Comparison of ENCODE assay signal across 9 cellular contexts in the genomic region with DNA sequence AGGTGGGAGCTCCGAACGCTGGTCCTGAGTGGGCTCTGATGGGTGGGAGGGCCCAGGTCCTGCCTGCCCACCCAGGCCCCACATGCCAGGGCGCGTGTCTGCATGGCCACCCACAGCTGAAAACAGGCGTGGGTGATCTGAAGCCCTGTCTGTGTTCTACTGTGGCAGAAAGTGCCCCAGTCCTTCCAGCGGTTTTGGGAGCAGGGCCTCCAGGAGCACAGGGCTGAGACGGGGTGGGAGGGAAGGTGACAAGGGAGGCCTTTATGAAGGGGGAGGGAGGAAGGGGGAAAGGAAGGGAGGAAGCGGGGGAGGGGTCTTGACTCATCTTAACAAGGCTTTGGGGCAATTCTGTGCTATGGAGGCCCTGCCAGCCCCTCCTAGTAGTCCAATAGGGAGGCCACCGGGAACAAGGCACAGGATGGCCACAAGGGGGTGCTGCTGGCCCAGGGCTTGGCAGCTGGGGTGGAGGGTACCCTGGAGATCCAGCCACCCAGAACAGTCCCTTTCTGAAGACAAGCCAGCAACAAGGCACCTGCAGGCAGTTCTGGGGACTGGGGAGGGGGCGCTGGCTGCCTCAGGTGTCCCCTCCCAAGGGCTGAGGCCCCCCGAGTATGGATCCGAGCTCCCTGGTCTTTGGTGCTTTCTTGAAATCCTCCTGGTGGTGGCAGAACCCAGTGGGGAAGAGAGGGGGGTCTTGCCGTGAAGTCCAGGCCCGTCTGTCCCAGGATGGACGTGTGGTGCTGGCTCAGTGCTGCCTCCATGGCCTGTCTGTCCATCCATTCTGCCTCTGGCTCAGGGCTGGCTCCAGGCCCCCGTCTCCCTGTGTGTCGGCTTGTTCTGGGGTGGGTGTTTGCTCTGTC. TPM values are rescaled to one million over a fixed set of nuclear protein-coding genes. Genes with fewer than 3 reads are reported as not detected.
DNase-seq lines count a peak whose midpoint lies in the region; ATAC-seq and FAIRE-seq lines count a peak whose summit lies in the region.
"Had no signal": no experiment of that assay in that cellular context is flagged by ENCODE, and none has a peak within 500 bp of the region (broad histone marks: within the 10 kb centered on the region; RNA-seq: fewer than 3 reads in every experiment).

No MANE protein-coding gene starts in this region.

- peaks cover 22% of the 10 kb centered on the region for H3K27me3 Mint-ChIP-seq in activated naive CD4-positive, alpha-beta T cell treated with anti-CD3 and anti-CD28 coated beads, Interleukin-2, amount 10 ng/mL, durations not matched to agents 7 days and 5 days
- H3K27me3 Mint-ChIP-seq: dendritic cell treated with granulocyte-macrophage colony-stimulating factor and Interleukin-4, amounts not matched to agents 40 ng/mL and 50 ng/mL, for 4 days had no signal

- intact Hi-C loops in Right ventricle myocardium inferior (cut with DNase I) (loop anchor here (2.0 to 5.0 kb wide), 3 partner anchors 27 to 210 kb away; no protein-coding TSS in a partner anchor), posterior vena cava (cut with DNase I) (loop anchor here (2.0 to 5.0 kb wide), 4 partner anchors 49 to 211 kb away; no protein-coding TSS in a partner anchor)

- no peak for FAIRE-seq in urothelium cell line (lab: Jason Lieb, UNC)

- H3K36me3 Mint-ChIP-seq in activated naive CD4-positive, alpha-beta T cell treated with anti-CD3 and anti-CD28 coated beads, Interleukin-2, amount 10 ng/mL, durations not matched to agents 7 days and 5 days = no peaks in the 10 kb centered on the region

- peaks cover 6% of the 10 kb centered on the region for H3K4me1 Mint-ChIP-seq in activated naive CD4-positive, alpha-beta T cell treated with anti-CD3 and anti-CD28 coated beads, Interleukin-2, amount 10 ng/mL, durations not matched to agents 7 days and 5 days

- ATAC-seq in Right ventricle myocardium inferior (peak; percentile 65), HG03095 (IDR thresholded peaks at IDR 0.05; ENCODE audit: unreplicated experiment) (no peak)

- no peak overlapping the region for H3K4me3 Mint-ChIP-seq in activated naive CD4-positive, alpha-beta T cell treated with anti-CD3 and anti-CD28 coated beads, Interleukin-2, amount 10 ng/mL, durations not matched to agents 7 days and 5 days
- H3K4me3 Mint-ChIP-seq: dendritic cell treated with granulocyte-macrophage colony-stimulating factor and Interleukin-4, amounts not matched to agents 40 ng/mL and 50 ng/mL, for 4 days had no signal

- no peaks in the 10 kb centered on the region for H3K9me3 Mint-ChIP-seq in activated naive CD4-positive, alpha-beta T cell treated with anti-CD3 and anti-CD28 coated beads, Interleukin-2, amount 10 ng/mL, durations not matched to agents 7 days and 5 days
- H3K9me3 Mint-ChIP-seq: dendritic cell treated with granulocyte-macrophage colony-stimulating factor and Interleukin-4, amounts not matched to agents 40 ng/mL and 50 ng/mL, for 4 days had no signal

- CTCF ChIA-PET in activated naive CD4-positive, alpha-beta T cell treated with anti-CD3 and anti-CD28 coated beads, Interleukin-2, amount 10 ng/mL, durations not matched to agents 7 days and 5 days (lab: Charles Lee) = interaction anchor here (0.7 to 10.4 kb wide), 33 partner anchors 9 to 414 kb away, joined by 3 to 261 read pairs (median 4); partner anchors contain the start of genes BEST1 and RAB3IL1

- H3K27ac Mint-ChIP-seq in activated naive CD4-positive, alpha-beta T cell treated with anti-CD3 and anti-CD28 coated beads, Interleukin-2, amount 10 ng/mL, durations not matched to agents 7 days and 5 days = no peak overlapping the region
- H3K27ac Mint-ChIP-seq: dendritic cell treated with granulocyte-macrophage colony-stimulating factor and Interleukin-4, amounts not matched to agents 40 ng/mL and 50 ng/mL, for 4 days had no signal

- DNase-seq in EH (ENCODE audit: low read depth) = peak; percentile 70
- peak; percentile 53 for DNase-seq in M059J (ENCODE audit: low read depth)
- peak; percentile 34 for DNase-seq in SKM-1 (lab: John Stamatoyannopoulos, UW; ENCODE audit: unreplicated experiment)
- DNase-seq in activated naive CD4-positive, alpha-beta T cell treated with anti-CD3 and anti-CD28 coated beads, Interleukin-2, amount 10 ng/mL, durations not matched to agents 7 days and 5 days = peak; percentile 85
- DNase-seq in Right ventricle myocardium inferior (ENCODE audit: missing footprints) = peak; percentile 82
- DNase-seq in posterior vena cava (ENCODE audit: low spot score) = peak; percentile 91
- DNase-seq in urothelium cell line (ENCODE audit: low spot score) = peak; percentile 81

RNA-seq across cellular contexts. Expression of gene FADS3, which starts 6.3 kb away (rescaled TPM):
- 82.9 and 102 TPM in 2 replicates for total RNA-seq in M059J (2014; rRNA removed; shearing (Covaris generic))
- 113 TPM for total RNA-seq in Right ventricle myocardium inferior
- 100 to 1,000 TPM in 1 of 2 donors, 10 to 100 TPM in 1; 83.0 to 106 TPM for total RNA-seq in posterior vena cava

RNA-seq across cellular contexts. Expression of gene RAB3IL1, which starts 19.7 kb away (rescaled TPM):
- 0.12 and 1.4 TPM in 2 replicates for total RNA-seq in M059J (2014; rRNA removed; shearing (Covaris generic))
- total RNA-seq in Right ventricle myocardium inferior = 14.0 TPM
- 10 to 100 TPM; 26.7 to 31.5 TPM for total RNA-seq in posterior vena cava

RNA-seq across cellular contexts. Expression of gene BEST1, which starts 52.5 kb away (rescaled TPM):
- 0.05 and 0.96 TPM in 2 replicates for total RNA-seq in M059J (2014; rRNA removed; shearing (Covaris generic))
- total RNA-seq in Right ventricle myocardium inferior (1.9 TPM), posterior vena cava (1 to 10 TPM; 5.8 to 9.5 TPM)

Comparison
In these comparisons a context has a peak if more than half of its experiments do, and no peak if none do; other contexts are left out.
1. DNase-seq: peak in every context shown above with its lines; median percentile 91 in posterior vena cava; 85 in activated naive CD4-positive, alpha-beta T cell treated with anti-CD3 and anti-CD28 coated beads, Interleukin-2, amount 10 ng/mL, durations not matched to agents 7 days and 5 days; 82 in Right ventricle myocardium inferior; 81 in urothelium cell line; 70 in EH; 53 in M059J; 34 in SKM-1.